Comparison of ENCODE assay signal across 18 cellular contexts in genomic region chr17:82874011-82874835, GRCh38. TPM values are rescaled to one million over a fixed set of nuclear protein-coding genes. Genes with fewer than 3 reads are reported as not detected.
DNase-seq lines count a peak whose midpoint lies in the region; ATAC-seq and TF ChIP-seq lines count a peak whose summit lies in the region.
"Had no signal": no experiment of that assay in that cellular context is flagged by ENCODE, and none has a peak within 500 bp of the region (broad histone marks: within the 10 kb centered on the region; RNA-seq: fewer than 3 reads in every experiment).

No MANE protein-coding gene starts in this region.

- no peaks in the 10 kb centered on the region for H3K27me3 Mint-ChIP-seq in Caco-2 (ENCODE audit: insufficient read depth, unreplicated experiment)
- H3K27me3 Mint-ChIP-seq: activated CD8-positive, alpha-beta T cell treated with anti-CD3 and anti-CD28 coated beads for 36 hours; stimulated activated naive CD8-positive, alpha-beta T cell treated with anti-CD3 and anti-CD28 coated beads, Interleukin-15, Interleukin-2, amounts not matched to agents 100 ng/mL and 50 ng/mL, for 24 hours had no signal

- H3K4me3 Mint-ChIP-seq in Caco-2 (ENCODE audit: unreplicated experiment) = no peak overlapping the region
- H3K4me3 Mint-ChIP-seq: activated CD8-positive, alpha-beta T cell treated with anti-CD3 and anti-CD28 coated beads for 36 hours; activated T-cell treated with anti-CD3 and anti-CD28 coated beads, Interleukin-2, amount 50 U/mL, for 72 hours; stimulated activated naive CD8-positive, alpha-beta T cell treated with anti-CD3 and anti-CD28 coated beads, Interleukin-15, Interleukin-2, amounts not matched to agents 100 ng/mL and 50 ng/mL, for 24 hours had no signal

- peaks cover 27% of the 10 kb centered on the region for H3K4me1 Mint-ChIP-seq in Caco-2 (ENCODE audit: low read depth, unreplicated experiment)

- no peaks in the 10 kb centered on the region for H3K9me3 Mint-ChIP-seq in Caco-2 (ENCODE audit: unreplicated experiment)
- H3K9me3 Mint-ChIP-seq: activated CD8-positive, alpha-beta T cell treated with anti-CD3 and anti-CD28 coated beads for 36 hours; activated T-cell treated with anti-CD3 and anti-CD28 coated beads, Interleukin-2, amount 50 U/mL, for 72 hours; stimulated activated naive CD8-positive, alpha-beta T cell treated with anti-CD3 and anti-CD28 coated beads, Interleukin-15, Interleukin-2, amounts not matched to agents 100 ng/mL and 50 ng/mL, for 24 hours had no signal

- H3K4me3 ChIP-seq in Caco-2 (ENCODE audit: low read depth, low read length) = no peak overlapping the region
- no peak overlapping the region for H3K4me3 ChIP-seq in RWPE2 (ENCODE audit: severe bottlenecking)
- no peak overlapping the region for H3K4me3 ChIP-seq in skin epidermis
- no peak overlapping the region for H3K4me3 ChIP-seq in gastroesophageal sphincter
- H3K4me3 ChIP-seq: adrenal gland had no signal

- no peak for TF ChIP-seq EP300 in gastroesophageal sphincter (IDR thresholded peaks at IDR 0.05)

- no peak for TF ChIP-seq POLR2A in gastroesophageal sphincter (IDR thresholded peaks at IDR 0.05)

- intact Hi-C loops in Caco-2 (cut with micrococcal nuclease; ENCODE audit: unreplicated experiment) = no loop called here

- H3K36me3 Mint-ChIP-seq in Caco-2 (ENCODE audit: insufficient read depth, unreplicated experiment) = peaks cover 24% of the 10 kb centered on the region

- H3K36me3 ChIP-seq in Caco-2 (ENCODE audit: control insufficient read depth, insufficient read depth, low read length) (no peaks in the 10 kb centered on the region), RWPE2 (ENCODE audit: low read depth) (peaks cover 9% of the 10 kb centered on the region), gastroesophageal sphincter (peaks cover 0 to 46% of the 10 kb centered on the region in 2 donors)

- CTCF ChIA-PET in Caco-2 (lab: Charles Lee) = interaction anchor here (1.3 to 2.7 kb wide), 4 partner anchors 15 to 92 kb away, joined by 5 to 38 read pairs (median 10); no protein-coding TSS in a partner anchor

- POLR2A ChIA-PET in Caco-2 (lab: Charles Lee) = interaction anchor here (1.0 kb wide), 1 partner anchor 16 kb away, joined by 3 read pairs; no protein-coding TSS in a partner anchor

- 87 to 91% methylated on average over 7 to 12 of the region's 34 CpGs for WGBS in gastroesophageal sphincter (ENCODE audit: low coverage in 1 of 2), 2 donors

- H3K9me3 ChIP-seq in Caco-2 = no peaks in the 10 kb centered on the region
- no peaks in the 10 kb centered on the region for H3K9me3 ChIP-seq in RWPE2 (ENCODE audit: severe bottlenecking)
- no peaks in the 10 kb centered on the region for H3K9me3 ChIP-seq in gastroesophageal sphincter
- H3K9me3 ChIP-seq: adrenal gland had no signal

- no peak for DNase-seq in Caco-2
- peak; percentile 94 for DNase-seq in RWPE2 (ENCODE audit: low spot score)
- DNase-seq in foreskin keratinocyte = peak; percentile 88 to 94
- DNase-seq in OCI-M1 (lab: John Stamatoyannopoulos, UW) = no peak
- DNase-seq: activated CD8-positive, alpha-beta T cell treated with anti-CD3 and anti-CD28 coated beads for 36 hours; activated T-cell treated with anti-CD3 and anti-CD28 coated beads, Interleukin-2, amount 50 U/mL, for 72 hours; AML-193; midbrain; NCI-H1694; NCI-H510A; small intestine had no signal

- TF ChIP-seq CTCF in Caco-2 (IDR thresholded peaks at IDR 0.05; ENCODE audit: insufficient read depth in 1 of 2, low read depth in 1 of 2, low read length in 1 of 2, severe bottlenecking in 1 of 2, unreplicated experiment in 1 of 2) (no peak), RWPE2 (IDR thresholded peaks at IDR 0.05; ENCODE audit: poor library complexity, severe bottlenecking) (no peak), foreskin keratinocyte (conservative IDR thresholded peaks at IDR 0.05) (no peak), gastroesophageal sphincter (IDR thresholded peaks at IDR 0.05) (no peak)

- ATAC-seq in RWPE2 (ENCODE audit: low read depth) (peak; percentile 86), foreskin keratinocyte (peak; percentile 89), SK-N-SH treated with all-trans-retinoic acid at 6 μM for 48 hours (no peak), gastroesophageal sphincter (no peak), HG02623 (IDR thresholded peaks at IDR 0.05; ENCODE audit: unreplicated experiment) (no peak)
- ATAC-seq: activated CD8-positive, alpha-beta T cell treated with anti-CD3 and anti-CD28 coated beads for 36 hours; activated T-cell treated with anti-CD3 and anti-CD28 coated beads, Interleukin-2, amount 50 U/mL, for 72 hours had no signal

- peak overlapping the region; percentile 86 for H3K27ac Mint-ChIP-seq in Caco-2 (ENCODE audit: unreplicated experiment)
- H3K27ac Mint-ChIP-seq: activated CD8-positive, alpha-beta T cell treated with anti-CD3 and anti-CD28 coated beads for 36 hours; activated T-cell treated with anti-CD3 and anti-CD28 coated beads, Interleukin-2, amount 50 U/mL, for 72 hours had no signal

- BruUV-seq in Caco-2 (replicated peaks; lab: Mats Ljungman, UMichigan) = no TSS peak

- H3K4me1 ChIP-seq in Caco-2 = peaks cover 23% of the 10 kb centered on the region
- peaks cover 38% of the 10 kb centered on the region for H3K4me1 ChIP-seq in RWPE2 (ENCODE audit: insufficient read depth, poor library complexity, severe bottlenecking)
- H3K4me1 ChIP-seq in foreskin keratinocyte = peaks cover 26% of the 10 kb centered on the region
- peaks cover 0 to 56% (median 2%) of the 10 kb centered on the region in 3 donors for H3K4me1 ChIP-seq in gastroesophageal sphincter

- H3K27ac ChIP-seq in RWPE2 (ENCODE audit: poor library complexity, severe bottlenecking) = peak overlapping the region; percentile 97
- H3K27ac ChIP-seq in foreskin keratinocyte = peak overlapping the region; percentile 100
- peak overlapping the region in 19 of 21 experiments; percentile 14 to 91 (median 83) for H3K27ac ChIP-seq in skin epidermis
- no peak overlapping the region for H3K27ac ChIP-seq in gastroesophageal sphincter
- H3K27ac ChIP-seq: adrenal gland had no signal

- H3K27me3 ChIP-seq in Caco-2 (replicated peaks; ENCODE audit: control insufficient read depth, insufficient read depth, low read length) (no peaks in the 10 kb centered on the region), RWPE2 (ENCODE audit: insufficient read depth, poor library complexity, severe bottlenecking) (no peaks in the 10 kb centered on the region), foreskin keratinocyte (no peaks in the 10 kb centered on the region), gastroesophageal sphincter (no peaks in the 10 kb centered on the region)
- H3K27me3 ChIP-seq: adrenal gland had no signal

TF ChIP-seq in SK-N-SH treated with all-trans-retinoic acid at 6 μM for 48 hours, 23 proteins besides CTCF, POLR2A, EP300 and RAD21 (continues in another document):
- no peak for TF ChIP-seq POU6F1 (CRISPR knock-in tag; IDR thresholded peaks at IDR 0.05; ENCODE audit: borderline replicate concordance, low read depth)
- TF ChIP-seq TCF4 (CRISPR knock-in tag; IDR thresholded peaks at IDR 0.05; ENCODE audit: borderline replicate concordance) = no peak
- no peak for TF ChIP-seq PATZ1 (CRISPR knock-in tag; IDR thresholded peaks at IDR 0.05; ENCODE audit: borderline replicate concordance)
- TF ChIP-seq TOX (CRISPR knock-in tag; IDR thresholded peaks at IDR 0.05; ENCODE audit: borderline replicate concordance) = no peak
- TF ChIP-seq ZFP3 (CRISPR knock-in tag; IDR thresholded peaks at IDR 0.05) = no peak
- TF ChIP-seq ZFP30 (CRISPR knock-in tag; IDR thresholded peaks at IDR 0.05) = no peak
- no peak for TF ChIP-seq ZNF8 (CRISPR knock-in tag; IDR thresholded peaks at IDR 0.05)
- TF ChIP-seq ZNF565 (CRISPR knock-in tag; conservative IDR thresholded peaks at IDR 0.05; ENCODE audit: low read depth) = no peak

RNA-seq across cellular contexts. Expression of gene ZNF750, which starts 34.4 kb away (rescaled TPM):
- total RNA-seq in Caco-2 (2022) = 0.14 and 0.19 TPM in 2 replicates
- 0.18 and 0.27 TPM in 2 replicates for total RNA-seq in foreskin keratinocyte
- 0.12 TPM in 2 replicates for polyA plus RNA-seq in foreskin keratinocyte
- 1 to 10 TPM in 2 of 4 donors, under 1 TPM in 1, not detected in 1; 0.46 to 1.6 (median 1.1) TPM for total RNA-seq in gastroesophageal sphincter
- total RNA-seq: activated CD8-positive, alpha-beta T cell treated with anti-CD3 and anti-CD28 coated beads for 36 hours; activated T-cell treated with anti-CD3 and anti-CD28 coated beads, Interleukin-2, amount 50 U/mL, for 72 hours; omental fat pad had no signal

Comparison
In these comparisons a context has a peak if more than half of its experiments do, and no peak if none do; other contexts are left out.
1. DNase-seq: peak in RWPE2 (single experiment) and foreskin keratinocyte (2 of 2); none in Caco-2 (0 of 2) and OCI-M1 (single experiment).
2. ATAC-seq: peak in RWPE2 (single experiment) and foreskin keratinocyte (single experiment); none in SK-N-SH treated with all-trans-retinoic acid at 6 μM for 48 hours (single experiment), gastroesophageal sphincter (single experiment) and HG02623 (single experiment).
3. H3K27ac ChIP-seq: peak in RWPE2 (single experiment), foreskin keratinocyte (single experiment) and skin epidermis (19 of 21); none in gastroesophageal sphincter (0 of 4).